Comparison of ENCODE assay signal across 1 cellular context in the genomic region with DNA sequence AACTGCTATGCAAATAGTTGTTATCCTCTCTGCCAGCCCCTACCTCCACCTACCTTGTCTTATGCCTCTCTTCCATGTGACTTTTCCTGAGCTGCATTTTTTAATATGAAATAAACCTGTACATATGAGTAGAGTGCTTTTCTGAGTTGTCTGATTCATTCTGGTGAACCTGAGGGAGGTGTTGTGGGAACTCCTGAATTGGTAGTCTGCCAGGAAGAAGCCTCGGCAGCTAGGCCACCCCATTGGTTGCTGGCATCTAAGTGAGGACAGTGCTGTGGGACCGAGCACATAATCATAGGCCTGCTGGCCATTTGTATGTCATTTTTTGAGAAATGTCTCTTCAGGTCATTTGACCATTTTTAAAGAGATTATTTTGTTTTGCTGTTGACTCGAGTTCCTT.
TF ChIP-seq lines count a peak whose summit lies in the region.

No MANE protein-coding gene starts in this region.

TF ChIP-seq in H1, 55 proteins besides CTCF, POLR2A, EP300 and RAD21:
- TF ChIP-seq SP4 (IDR thresholded peaks at IDR 0.05; ENCODE audit: low read length) (no peak), SP1 (IDR thresholded peaks at IDR 0.05; ENCODE audit: low read depth, low read length) (no peak), SIRT6 (IDR thresholded peaks at IDR 0.05; ENCODE audit: low read length) (no peak), TCF12 (IDR thresholded peaks at IDR 0.05; ENCODE audit: low read depth, low read length) (no peak), HDAC6 (IDR thresholded peaks at IDR 0.05; ENCODE audit: low read depth, low read length) (no peak), JUND (IDR thresholded peaks at IDR 0.05; ENCODE audit: low read length) (no peak), KDM5A (IDR thresholded peaks at IDR 0.05; ENCODE audit: low read length) (no peak), CHD7 (IDR thresholded peaks at IDR 0.05; ENCODE audit: insufficient replicate concordance, low read length) (no peak), POLR2AphosphoS5 (IDR thresholded peaks at IDR 0.05; ENCODE audit: low read depth, low read length) (no peak)
- TF ChIP-seq, protein P1, sequence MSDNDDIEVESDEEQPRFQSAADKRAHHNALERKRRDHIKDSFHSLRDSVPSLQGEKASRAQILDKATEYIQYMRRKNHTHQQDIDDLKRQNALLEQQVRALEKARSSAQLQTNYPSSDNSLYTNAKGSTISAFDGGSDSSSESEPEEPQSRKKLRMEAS (IDR thresholded peaks at IDR 0.05) = no peak
TF ChIP-seq in H1: peak in this region for 0.
